ENCODE assay signal across 37 cellular contexts in the genomic region with DNA sequence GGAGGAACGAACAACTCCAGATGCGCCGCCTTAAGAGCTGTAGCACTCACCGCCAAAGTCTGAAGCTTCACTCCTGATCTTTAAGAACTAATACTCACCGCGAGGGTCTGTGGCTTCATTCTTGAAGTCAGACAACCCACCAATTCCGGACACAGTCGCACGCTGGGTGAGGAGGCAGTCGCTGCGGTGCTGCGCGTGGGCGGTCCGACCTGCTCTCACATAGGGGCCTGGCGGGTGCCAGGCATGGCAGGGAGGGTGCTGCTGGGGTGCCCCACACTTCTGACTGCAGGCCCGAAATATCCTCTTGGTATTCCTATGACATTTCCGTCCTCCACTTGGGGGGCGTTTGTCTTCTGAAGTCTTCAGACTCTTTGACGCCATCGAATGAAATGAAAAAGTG. TPM values are rescaled to one million over a fixed set of nuclear protein-coding genes. Genes with fewer than 3 reads are reported as not detected.
"Had no signal": no experiment of that assay in that cellular context is flagged by ENCODE, and none has a peak within 500 bp of the region (broad histone marks: within the 10 kb centered on the region; RNA-seq: fewer than 3 reads in every experiment).

No MANE protein-coding gene starts in this region.

- H3K4me3 ChIP-seq: MG63 had no signal

- H3K9me3 ChIP-seq: MG63 had no signal

- H3K36me3 ChIP-seq: MG63 had no signal

- DNase-seq: Kasumi-1, MG63, MM.1S, MV-4-11, NCI-H1048, NCI-H1092, NCI-H1092 treated with DMSO at 0.1 percent for 48 hours, NCI-H1105, NCI-H1105 treated with DMSO at 0.1 percent for 48 hours, NCI-H1417, NCI-H1417 treated with DMSO at 0.1 percent for 48 hours, NCI-H1436, NCI-H1436 treated with DMSO at 0.1 percent for 48 hours, NCI-H146, NCI-H1694, NCI-H1694 treated with DMSO at 0.1 percent for 48 hours, NCI-H187, NCI-H187 treated with DMSO at 0.1 percent for 48 hours, NCI-H1930, NCI-H2029, NCI-H2029 treated with DMSO at 0.1 percent for 48 hours, NCI-H2081, NCI-H2081 treated with DMSO at 0.1 percent for 48 hours, NCI-H2107, NCI-H2171, NCI-H2171 treated with DMSO at 0.1 percent for 48 hours, NCI-H2227 treated with DMSO at 0.1 percent for 48 hours, NCI-H226, NCI-H345, NCI-H446, NCI-H446 treated with DMSO at 0.1 percent for 48 hours, NCI-H510A, NCI-H510A treated with DMSO at 0.1 percent for 48 hours, NCI-H524 had no signal

- H3K27me3 ChIP-seq: MG63 had no signal

RNA-seq across cellular contexts. Expression of a gene that starts 59.5 kb away (rescaled TPM):
- total RNA-seq: LHCN-M2, M059J, NCI-H460 had no signal
